ENCODE assay signal across 8 cellular contexts in genomic region chr1:41660570-41661427, GRCh38.
A peak's percentile ranks its signal among the peaks of the same experiment; 100 is the strongest.
DNase-seq lines count a peak whose midpoint lies in the region; ATAC-seq, FAIRE-seq and TF ChIP-seq lines count a peak whose summit lies in the region.

No MANE protein-coding gene starts in this region.

- BruUV-seq in K562 (replicated peaks; lab: Mats Ljungman, UMichigan), result no TSS peak

- no peak for TF ChIP-seq EP300 in K562 (IDR thresholded peaks at IDR 0.05; ENCODE audit: low read length)

- WGBS in K562 (ENCODE audit: insufficient coverage, low coverage, missing lambda C conversion rate), result 2% methylated on average over 5 of the region's 5 CpGs

- no peak for TF ChIP-seq RAD21 in K562 (CRISPR knock-in tag; conservative IDR thresholded peaks at IDR 0.05 in 1 of 2, IDR thresholded peaks at IDR 0.05 in 1 of 2)

- 0 out of 2 replicates have a peak, but pooled peaks cover 3% of the 10 kb centered on the region for H3K79me2 ChIP-seq in KMS-11 (ENCODE audit: insufficient read depth, low read depth)
- H3K79me2 ChIP-seq in K562 (ENCODE audit: control insufficient read depth, insufficient read depth, low read length), result no peaks in the 10 kb centered on the region

- intact Hi-C loops in K562 (cut with micrococcal nuclease), result no loop called here

- no peak overlapping the region for H3K27ac ChIP-seq in CD4-positive, CD25-positive, alpha-beta regulatory T cell (ENCODE audit: insufficient read depth, low read length, poor library complexity, severe bottlenecking)
- H3K27ac ChIP-seq in KMS-11 (no peak overlapping the region), K562 (ENCODE audit: extremely low read depth, low read depth, low read length) (no peak overlapping the region)

- peak; percentile 29 for FAIRE-seq in K562 (lab: Jason Lieb, UNC)

- H3K27me3 Mint-ChIP-seq in CD4-positive, CD25-positive, alpha-beta regulatory T cell, result no peaks in the 10 kb centered on the region
- no peaks in the 10 kb centered on the region for H3K27me3 Mint-ChIP-seq in naive thymus-derived CD8-positive, alpha-beta T cell

- no peaks in the 10 kb centered on the region for H3K27me3 ChIP-seq in CD4-positive, CD25-positive, alpha-beta regulatory T cell (ENCODE audit: control insufficient read depth, insufficient read depth, low read length)
- peaks cover 6% of the 10 kb centered on the region; the same call in 1 of the 2 replicates for H3K27me3 ChIP-seq in KMS-11 (ENCODE audit: insufficient read depth, low read depth)
- H3K27me3 ChIP-seq in K562 (ENCODE audit: control insufficient read depth in 2 of 2, insufficient read depth in 2 of 2, low read length in 2 of 2), result peaks cover 25 to 53% of the 10 kb centered on the region in 2 experiments

- CTCF ChIA-PET in K562 (lab: Yijun Ruan, JAX; ENCODE audit: low intra/inter-chr PET ratio), result no interaction called here

- no peak for TF ChIP-seq POLR2A in K562 (conservative IDR thresholded peaks at IDR 0.05)

- DNase-seq in CD4-positive, CD25-positive, alpha-beta regulatory T cell, result no peak
- DNase-seq in K562 (ENCODE audit: extremely low read depth in 1 of 4, low spot score in 3 of 4) (no peak), C1 segment of cervical spinal cord (lab: John Stamatoyannopoulos, UW) (no peak), cerebellar nuclear complex (lab: John Stamatoyannopoulos, UW) (no peak), activated gamma-delta T cell (lab: John Stamatoyannopoulos, UW) (no peak), COLO668 (lab: John Stamatoyannopoulos, UW; ENCODE audit: unreplicated experiment) (no peak)
- DNase-seq in naive thymus-derived CD8-positive, alpha-beta T cell, result peak in 1 of 10 donors; percentile 35

- H3K4me2 ChIP-seq in KMS-11 (peak overlapping the region; percentile 79), K562 (ENCODE audit: insufficient read depth, low read length) (no peak overlapping the region)

- H3K9me3 ChIP-seq in CD4-positive, CD25-positive, alpha-beta regulatory T cell (ENCODE audit: control insufficient read depth in 2 of 2, low read length in 2 of 2), result no peaks in the 10 kb centered on the region
- no peaks in the 10 kb centered on the region for H3K9me3 ChIP-seq in K562 (replicated peaks; ENCODE audit: control insufficient read depth, insufficient read depth, low read depth, low read length)

- H3K27ac Mint-ChIP-seq in CD4-positive, CD25-positive, alpha-beta regulatory T cell, result peak overlapping the region in 2 of 3 donors; percentile 70 to 94
- peak overlapping the region; percentile 31 to 82 (median 69) for H3K27ac Mint-ChIP-seq in naive thymus-derived CD8-positive, alpha-beta T cell

- H3K9me1 ChIP-seq in K562 (ENCODE audit: control insufficient read depth, insufficient read depth, low read length), result no peaks in the 10 kb centered on the region

- in situ Hi-C loops in K562 (cut with MboI), result no loop called here

- TF ChIP-seq CTCF in KMS-11 (conservative IDR thresholded peaks at IDR 0.05; ENCODE audit: low read depth, low read length), result no peak
- no peak for TF ChIP-seq CTCF in K562 (IDR thresholded peaks at IDR 0.05 in 2 of 3, conservative IDR thresholded peaks at IDR 0.05 in 1 of 3; ENCODE audit: insufficient read depth in 2 of 3, low read depth in 1 of 3, low read length in 3 of 3)

- no peaks in the 10 kb centered on the region for H3K36me3 Mint-ChIP-seq in CD4-positive, CD25-positive, alpha-beta regulatory T cell
- H3K36me3 Mint-ChIP-seq in naive thymus-derived CD8-positive, alpha-beta T cell, result no peaks in the 10 kb centered on the region

- H3K36me3 ChIP-seq in CD4-positive, CD25-positive, alpha-beta regulatory T cell (ENCODE audit: control insufficient read depth, insufficient read depth, low read length), result no peaks in the 10 kb centered on the region
- H3K36me3 ChIP-seq in KMS-11 (ENCODE audit: insufficient read depth) (no peaks in the 10 kb centered on the region), K562 (ENCODE audit: control insufficient read depth, insufficient read depth, low read length) (no peaks in the 10 kb centered on the region)

- POLR2A ChIA-PET in K562 (lab: Yijun Ruan, JAX), result interaction anchor here (0.7 kb wide), 1 partner anchor 79 kb away, joined by 3 read pairs; no protein-coding TSS in a partner anchor
- POLR2A ChIA-PET in naive thymus-derived CD8-positive, alpha-beta T cell (lab: Charles Lee), result interaction anchor here (1.8 kb wide), 1 partner anchor 13 kb away, joined by 8 read pairs; no protein-coding TSS in a partner anchor

- ATAC-seq in CD4-positive, CD25-positive, alpha-beta regulatory T cell (ENCODE audit: low read depth in 2 of 2), result peak in 1 of 2 donors; percentile 2
- no peak for ATAC-seq in K562
- no peak for ATAC-seq in naive thymus-derived CD8-positive, alpha-beta T cell

- H4K20me1 ChIP-seq in KMS-11 (ENCODE audit: insufficient read depth), result no peaks in the 10 kb centered on the region
- H4K20me1 ChIP-seq in K562 (replicated peaks; ENCODE audit: control insufficient read depth, insufficient read depth, low read length), result peaks cover 7% of the 10 kb centered on the region

- H3K4me3 Mint-ChIP-seq in CD4-positive, CD25-positive, alpha-beta regulatory T cell, result peak overlapping the region; percentile 90 to 97 (median 94)
- peak overlapping the region; percentile 83 to 94 (median 90) for H3K4me3 Mint-ChIP-seq in naive thymus-derived CD8-positive, alpha-beta T cell

- H2AFZ ChIP-seq in KMS-11 (ENCODE audit: low read depth) (peak overlapping the region; percentile 66; the same call in 1 of the 2 replicates), K562 (ENCODE audit: low read depth, low read length) (no peak overlapping the region)

- H3K9me3 Mint-ChIP-seq in CD4-positive, CD25-positive, alpha-beta regulatory T cell, result no peaks in the 10 kb centered on the region
- no peaks in the 10 kb centered on the region for H3K9me3 Mint-ChIP-seq in naive thymus-derived CD8-positive, alpha-beta T cell

- peaks cover 69% of the 10 kb centered on the region for H3K4me1 ChIP-seq in CD4-positive, CD25-positive, alpha-beta regulatory T cell (ENCODE audit: control insufficient read depth, insufficient read depth, low read length, poor library complexity, severe bottlenecking)
- H3K4me1 ChIP-seq in KMS-11 (ENCODE audit: low read depth, poor library complexity, severe bottlenecking) (peaks cover 41% of the 10 kb centered on the region), K562 (replicated peaks in 1 of 2; ENCODE audit: control insufficient read depth in 2 of 2, insufficient read depth in 2 of 2, low read length in 2 of 2) (peaks cover 0 to 10% of the 10 kb centered on the region in 2 experiments; a peak in 1 of 5 replicates)

- H3K9ac ChIP-seq in KMS-11, result peak overlapping the region; percentile 49; the same call in 1 of the 2 replicates
- H3K9ac ChIP-seq in K562 (ENCODE audit: insufficient read depth in 1 of 2, low read depth in 2 of 2, low read length in 2 of 2), result no peak overlapping the region

- peaks cover 28 to 88% (median 65%) of the 10 kb centered on the region in 4 donors for H3K4me1 Mint-ChIP-seq in CD4-positive, CD25-positive, alpha-beta regulatory T cell
- H3K4me1 Mint-ChIP-seq in naive thymus-derived CD8-positive, alpha-beta T cell, result peaks cover 32 to 78% (median 74%) of the 10 kb centered on the region in 4 donors

- H3K4me3 ChIP-seq in CD4-positive, CD25-positive, alpha-beta regulatory T cell (ENCODE audit: low read depth, low read length), result peak overlapping the region; percentile 74
- no peak overlapping the region for H3K4me3 ChIP-seq in KMS-11 (IDR thresholded peaks at IDR 0.05; ENCODE audit: insufficient read depth, low read depth, low read length)
- no peak overlapping the region for H3K4me3 ChIP-seq in K562

TF ChIP-seq in K562, 482 proteins besides CTCF, POLR2A, EP300 and RAD21:
- no peak for TF ChIP-seq SIRT6 (IDR thresholded peaks at IDR 0.05; ENCODE audit: low read depth, low read length)
- TF ChIP-seq HDAC2 (IDR thresholded peaks at IDR 0.05), result no peak
- peak; percentile 76 for TF ChIP-seq RBM25 (IDR thresholded peaks at IDR 0.05; ENCODE audit: low read depth, low read length, severe bottlenecking)
- no peak for TF ChIP-seq ETV5 (CRISPR knock-in tag; IDR thresholded peaks at IDR 0.05; ENCODE audit: low read depth)
- no peak for TF ChIP-seq HMGN3 (IDR thresholded peaks at IDR 0.05; ENCODE audit: borderline replicate concordance, extremely low read depth, insufficient read length, low read depth, low read length)
- TF ChIP-seq HSF4 (CRISPR knock-in tag; IDR thresholded peaks at IDR 0.05; ENCODE audit: borderline replicate concordance), result no peak
- peak; percentile 98 for TF ChIP-seq ZNF239 (CRISPR knock-in tag; IDR thresholded peaks at IDR 0.05)
- no peak for TF ChIP-seq VEZF1 (CRISPR knock-in tag; IDR thresholded peaks at IDR 0.05)
- no peak for TF ChIP-seq RBM17 (IDR thresholded peaks at IDR 0.05; ENCODE audit: borderline replicate concordance, low read depth, low read length)
- no peak for TF ChIP-seq HOMEZ (CRISPR knock-in tag; IDR thresholded peaks at IDR 0.05)
- TF ChIP-seq HCFC1 (IDR thresholded peaks at IDR 0.05; ENCODE audit: low read depth, low read length), result no peak
